In the genomic region with DNA sequence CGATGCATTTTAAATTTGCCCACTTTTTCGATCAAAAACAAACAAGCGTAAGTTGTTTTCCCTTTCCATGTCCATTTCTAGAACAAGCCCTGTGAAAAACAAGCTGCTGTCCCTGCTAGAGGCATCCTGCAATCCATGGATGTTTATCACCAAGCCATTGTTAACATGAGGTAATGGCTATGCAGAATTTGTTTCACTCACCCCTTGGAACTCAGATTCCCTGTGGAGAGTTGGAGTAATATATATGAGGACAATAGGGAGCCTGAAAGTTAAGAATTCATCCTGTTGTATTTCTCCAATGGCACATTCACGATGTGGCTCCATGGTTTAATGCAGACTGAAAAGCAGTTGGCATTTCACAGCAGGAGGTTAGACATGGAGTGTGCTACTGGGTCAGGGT, we compare ENCODE assay signal across 1 cellular context.
TF ChIP-seq lines count a peak whose summit lies in the region.

No MANE protein-coding gene starts in this region.

TF ChIP-seq in WTC11, 78 proteins besides CTCF, POLR2A, EP300 and RAD21 (continued from another document):
- TF ChIP-seq, protein P1, sequence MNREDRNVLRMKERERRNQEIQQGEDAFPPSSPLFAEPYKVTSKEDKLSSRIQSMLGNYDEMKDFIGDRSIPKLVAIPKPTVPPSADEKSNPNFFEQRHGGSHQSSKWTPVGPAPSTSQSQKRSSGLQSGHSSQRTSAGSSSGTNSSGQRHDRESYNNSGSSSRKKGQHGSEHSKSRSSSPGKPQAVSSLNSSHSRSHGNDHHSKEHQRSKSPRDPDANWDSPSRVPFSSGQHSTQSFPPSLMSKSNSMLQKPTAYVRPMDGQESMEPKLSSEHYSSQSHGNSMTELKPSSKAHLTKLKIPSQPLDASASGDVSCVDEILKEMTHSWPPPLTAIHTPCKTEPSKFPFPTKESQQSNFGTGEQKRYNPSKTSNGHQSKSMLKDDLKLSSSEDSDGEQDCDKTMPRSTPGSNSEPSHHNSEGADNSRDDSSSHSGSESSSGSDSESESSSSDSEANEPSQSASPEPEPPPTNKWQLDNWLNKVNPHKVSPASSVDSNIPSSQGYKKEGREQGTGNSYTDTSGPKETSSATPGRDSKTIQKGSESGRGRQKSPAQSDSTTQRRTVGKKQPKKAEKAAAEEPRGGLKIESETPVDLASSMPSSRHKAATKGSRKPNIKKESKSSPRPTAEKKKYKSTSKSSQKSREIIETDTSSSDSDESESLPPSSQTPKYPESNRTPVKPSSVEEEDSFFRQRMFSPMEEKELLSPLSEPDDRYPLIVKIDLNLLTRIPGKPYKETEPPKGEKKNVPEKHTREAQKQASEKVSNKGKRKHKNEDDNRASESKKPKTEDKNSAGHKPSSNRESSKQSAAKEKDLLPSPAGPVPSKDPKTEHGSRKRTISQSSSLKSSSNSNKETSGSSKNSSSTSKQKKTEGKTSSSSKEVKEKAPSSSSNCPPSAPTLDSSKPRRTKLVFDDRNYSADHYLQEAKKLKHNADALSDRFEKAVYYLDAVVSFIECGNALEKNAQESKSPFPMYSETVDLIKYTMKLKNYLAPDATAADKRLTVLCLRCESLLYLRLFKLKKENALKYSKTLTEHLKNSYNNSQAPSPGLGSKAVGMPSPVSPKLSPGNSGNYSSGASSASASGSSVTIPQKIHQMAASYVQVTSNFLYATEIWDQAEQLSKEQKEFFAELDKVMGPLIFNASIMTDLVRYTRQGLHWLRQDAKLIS (CRISPR knock-in tag; IDR thresholded peaks at IDR 0.05; ENCODE audit: borderline replicate concordance) = no peak
- TF ChIP-seq ZNF423 (CRISPR knock-in tag; IDR thresholded peaks at IDR 0.05) = no peak
- TF ChIP-seq, protein P2, sequence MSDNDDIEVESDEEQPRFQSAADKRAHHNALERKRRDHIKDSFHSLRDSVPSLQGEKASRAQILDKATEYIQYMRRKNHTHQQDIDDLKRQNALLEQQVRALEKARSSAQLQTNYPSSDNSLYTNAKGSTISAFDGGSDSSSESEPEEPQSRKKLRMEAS (CRISPR knock-in tag; IDR thresholded peaks at IDR 0.05) = no peak
